In genomic region chr1:78073441-78073840, GRCh38 we compare ENCODE assay signal across 2 cellular contexts.
TF ChIP-seq lines count a peak whose summit lies in the region.

No MANE protein-coding gene starts in this region.

TF ChIP-seq in SK-N-SH treated with all-trans-retinoic acid at 6 μM for 48 hours, 23 proteins besides CTCF, POLR2A, EP300 and RAD21 (continued from another document):
- TF ChIP-seq TCF4 (CRISPR knock-in tag; IDR thresholded peaks at IDR 0.05; ENCODE audit: borderline replicate concordance): no peak
- TF ChIP-seq RARB (CRISPR knock-in tag; IDR thresholded peaks at IDR 0.05): 0 out of 2 replicates have a peak, but pooled peaks have one; percentile 71
- TF ChIP-seq, protein P1, sequence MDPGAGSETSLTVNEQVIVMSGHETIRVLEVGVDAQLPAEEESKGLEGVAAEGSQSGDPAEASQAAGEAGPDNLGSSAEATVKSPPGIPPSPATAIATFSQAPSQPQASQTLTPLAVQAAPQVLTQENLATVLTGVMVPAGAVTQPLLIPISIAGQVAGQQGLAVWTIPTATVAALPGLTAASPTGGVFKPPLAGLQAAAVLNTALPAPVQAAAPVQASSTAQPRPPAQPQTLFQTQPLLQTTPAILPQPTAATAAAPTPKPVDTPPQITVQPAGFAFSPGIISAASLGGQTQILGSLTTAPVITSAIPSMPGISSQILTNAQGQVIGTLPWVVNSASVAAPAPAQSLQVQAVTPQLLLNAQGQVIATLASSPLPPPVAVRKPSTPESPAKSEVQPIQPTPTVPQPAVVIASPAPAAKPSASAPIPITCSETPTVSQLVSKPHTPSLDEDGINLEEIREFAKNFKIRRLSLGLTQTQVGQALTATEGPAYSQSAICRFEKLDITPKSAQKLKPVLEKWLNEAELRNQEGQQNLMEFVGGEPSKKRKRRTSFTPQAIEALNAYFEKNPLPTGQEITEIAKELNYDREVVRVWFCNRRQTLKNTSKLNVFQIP (CRISPR knock-in tag; IDR thresholded peaks at IDR 0.05; ENCODE audit: borderline replicate concordance, low read depth): no peak

TF ChIP-seq in SK-N-SH, 30 proteins besides CTCF, POLR2A, EP300 and RAD21 (continued from another document):
- TF ChIP-seq EZH2phosphoT487 (IDR thresholded peaks at IDR 0.05; ENCODE audit: borderline replicate concordance, low read depth) (no peak), SIN3A (IDR thresholded peaks at IDR 0.05; ENCODE audit: borderline replicate concordance, low read depth, low read length) (no peak), GABPA (IDR thresholded peaks at IDR 0.05; ENCODE audit: low read depth) (no peak), ELF1 (IDR thresholded peaks at IDR 0.05) (no peak), RCOR1 (IDR thresholded peaks at IDR 0.05; ENCODE audit: low read length) (no peak), NRF1 (IDR thresholded peaks at IDR 0.05; ENCODE audit: low read depth, low read length) (no peak), GATA2 (CRISPR knock-in tag; IDR thresholded peaks at IDR 0.05) (no peak)
- TF ChIP-seq, protein P2, sequence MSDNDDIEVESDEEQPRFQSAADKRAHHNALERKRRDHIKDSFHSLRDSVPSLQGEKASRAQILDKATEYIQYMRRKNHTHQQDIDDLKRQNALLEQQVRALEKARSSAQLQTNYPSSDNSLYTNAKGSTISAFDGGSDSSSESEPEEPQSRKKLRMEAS (IDR thresholded peaks at IDR 0.05; ENCODE audit: low read depth): no peak
